ENCODE assay signal across 14 cellular contexts in the genomic region with DNA sequence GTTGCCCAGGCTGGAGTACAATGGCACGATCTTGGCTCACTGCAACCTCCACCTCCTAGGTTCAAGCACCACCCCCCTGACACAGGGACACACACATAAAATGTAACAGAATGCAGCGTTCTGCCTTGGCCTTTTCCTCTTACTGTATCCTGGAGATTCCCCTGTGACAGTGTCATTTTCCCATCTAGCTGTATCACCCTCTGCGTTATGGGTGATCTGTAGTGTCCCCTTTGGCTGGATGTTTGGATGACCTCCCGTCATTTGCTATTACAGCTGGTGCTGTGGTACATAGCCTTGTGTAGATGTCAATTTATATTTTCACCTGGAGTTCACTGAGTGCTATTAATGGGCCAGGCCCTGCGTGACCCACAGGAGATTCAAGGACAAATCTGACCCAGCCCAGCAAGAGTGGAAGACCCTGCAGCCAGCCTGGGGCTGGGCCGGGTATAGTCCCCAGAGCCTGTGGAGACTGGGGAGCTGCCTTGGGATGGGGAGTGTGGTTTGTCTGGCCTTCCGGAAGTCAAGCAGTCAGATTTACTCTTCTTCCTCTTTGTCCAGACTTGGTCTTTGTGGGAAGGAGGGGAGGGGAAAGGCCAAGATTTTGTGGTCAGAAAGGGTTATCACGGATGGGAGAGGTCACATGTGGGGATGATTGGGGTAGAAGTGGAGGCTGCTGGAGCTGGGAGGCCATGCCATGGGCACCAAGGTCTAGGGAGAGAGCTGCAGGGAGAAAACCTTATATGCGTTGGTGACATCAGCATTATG. TPM values are rescaled to one million over a fixed set of nuclear protein-coding genes. Genes with fewer than 3 reads are reported as not detected.
DNase-seq lines count a peak whose midpoint lies in the region; ATAC-seq and TF ChIP-seq lines count a peak whose summit lies in the region.
"Had no signal": no experiment of that assay in that cellular context is flagged by ENCODE, and none has a peak within 500 bp of the region (broad histone marks: within the 10 kb centered on the region; RNA-seq: fewer than 3 reads in every experiment).

No MANE protein-coding gene starts in this region.

- H3K4me3 ChIP-seq in liver (ENCODE audit: low read depth in 1 of 3, low read length in 3 of 3) (no peak overlapping the region), stomach (no peak overlapping the region)
- no peak overlapping the region for H3K4me3 ChIP-seq in CD8-positive, alpha-beta T cell (ENCODE audit: low read depth, low read length)
- H3K4me3 ChIP-seq: tibial nerve had no signal

- no peaks in the 10 kb centered on the region for H3K9me3 Mint-ChIP-seq in IgD-negative memory B cell
- no peaks in the 10 kb centered on the region for H3K9me3 Mint-ChIP-seq in CD8-positive, alpha-beta T cell
- H3K9me3 Mint-ChIP-seq: activated CD8-positive, alpha-beta T cell treated with anti-CD3 and anti-CD28 coated beads for 36 hours had no signal

- CTCF ChIA-PET in CD8-positive, alpha-beta T cell (lab: Charles Lee), result interaction anchor here (0.6 to 1.8 kb wide), 2 partner anchors 56 to 161 kb away, joined by 5 to 6 read pairs; no protein-coding TSS in a partner anchor

- DNase-seq in amniotic epithelial cell (ENCODE audit: low read depth) (peak; percentile 50), stomach (no peak), foreskin melanocyte (no peak)
- DNase-seq in CD8-positive, alpha-beta T cell, result no peak
- no peak for DNase-seq in stimulated activated CD4-positive, alpha-beta T cell treated with anti-CD3 and anti-CD28 coated beads, Interleukin-15, amount 100 ng/mL, for 24 hours
- DNase-seq: activated CD8-positive, alpha-beta T cell treated with anti-CD3 and anti-CD28 coated beads for 36 hours; Calu3; NCI-H524 treated with DMSO at 0.1 percent for 48 hours; occipital lobe had no signal

- peaks cover 4% of the 10 kb centered on the region for H3K36me3 Mint-ChIP-seq in IgD-negative memory B cell
- H3K36me3 Mint-ChIP-seq in CD8-positive, alpha-beta T cell, result peaks cover 28% of the 10 kb centered on the region

- TF ChIP-seq CTCF in liver (IDR thresholded peaks at IDR 0.05; ENCODE audit: low read depth, low read length, missing input control) (no peak), stomach (IDR thresholded peaks at IDR 0.05) (no peak)
- TF ChIP-seq CTCF in CD8-positive, alpha-beta T cell (IDR thresholded peaks at IDR 0.05), result no peak

- H3K27ac ChIP-seq in liver (ENCODE audit: low read depth in 1 of 2, low read length in 2 of 2) (peak overlapping the region; percentile 25 to 64), stomach (peak overlapping the region; percentile 46 to 98 (median 79))
- no peak overlapping the region for H3K27ac ChIP-seq in CD8-positive, alpha-beta T cell (ENCODE audit: low read depth, low read length)

- H3K4me3 Mint-ChIP-seq in IgD-negative memory B cell, result no peak overlapping the region
- no peak overlapping the region for H3K4me3 Mint-ChIP-seq in CD8-positive, alpha-beta T cell
- H3K4me3 Mint-ChIP-seq: activated CD8-positive, alpha-beta T cell treated with anti-CD3 and anti-CD28 coated beads for 36 hours; activated naive CD8-positive, alpha-beta T cell had no signal

- ATAC-seq in CD8-positive, alpha-beta T cell, result no peak
- no peak for ATAC-seq in GM21723 (IDR thresholded peaks at IDR 0.05; ENCODE audit: unreplicated experiment)
- ATAC-seq: activated CD8-positive, alpha-beta T cell treated with anti-CD3 and anti-CD28 coated beads for 36 hours had no signal

- no peaks in the 10 kb centered on the region for H3K27me3 ChIP-seq in liver (ENCODE audit: control insufficient read depth in 4 of 4, insufficient read depth in 4 of 4, low read length in 3 of 4)
- no peaks in the 10 kb centered on the region for H3K27me3 ChIP-seq in stomach
- no peaks in the 10 kb centered on the region for H3K27me3 ChIP-seq in CD8-positive, alpha-beta T cell (ENCODE audit: insufficient read depth, low read length)
- H3K27me3 ChIP-seq: tibial nerve had no signal

- H3K27ac Mint-ChIP-seq in IgD-negative memory B cell, result peak overlapping the region; percentile 16 to 94 (median 39)
- H3K27ac Mint-ChIP-seq in CD8-positive, alpha-beta T cell, result no peak overlapping the region
- H3K27ac Mint-ChIP-seq: activated CD8-positive, alpha-beta T cell treated with anti-CD3 and anti-CD28 coated beads for 36 hours; activated naive CD8-positive, alpha-beta T cell had no signal

- H3K4me1 ChIP-seq in liver (ENCODE audit: control insufficient read depth in 4 of 4, insufficient read depth in 4 of 4, low read length in 3 of 4) (peaks cover 0 to 6% (median under 1%) of the 10 kb centered on the region in 4 donors), stomach (peaks cover 33 to 82% (median 52%) of the 10 kb centered on the region in 4 donors)
- H3K4me1 ChIP-seq in CD8-positive, alpha-beta T cell (ENCODE audit: insufficient read depth, low read length), result no peaks in the 10 kb centered on the region

- TF ChIP-seq POLR2A in stomach (IDR thresholded peaks at IDR 0.05), result no peak

- intact Hi-C loops in stomach (cut with DNase I; ENCODE audit: low total_unique reads), result no loop called here
- intact Hi-C loops in CD8-positive, alpha-beta T cell (cut with DNase I, micrococcal nuclease), result no loop called here

- POLR2A ChIA-PET in CD8-positive, alpha-beta T cell (lab: Charles Lee), result no interaction called here

- H3K9me3 ChIP-seq in liver (ENCODE audit: control insufficient read depth in 4 of 4, low read length in 3 of 4), result no peaks in the 10 kb centered on the region
- no peaks in the 10 kb centered on the region for H3K9me3 ChIP-seq in stomach
- H3K9me3 ChIP-seq in CD8-positive, alpha-beta T cell (ENCODE audit: low read length), result no peaks in the 10 kb centered on the region
- H3K9me3 ChIP-seq: tibial nerve had no signal

- TF ChIP-seq EP300 in stomach (IDR thresholded peaks at IDR 0.05), result no peak

- H3K27me3 Mint-ChIP-seq in IgD-negative memory B cell, result no peaks in the 10 kb centered on the region
- no peaks in the 10 kb centered on the region for H3K27me3 Mint-ChIP-seq in CD8-positive, alpha-beta T cell (ENCODE audit: low read depth)
- H3K27me3 Mint-ChIP-seq: activated CD8-positive, alpha-beta T cell treated with anti-CD3 and anti-CD28 coated beads for 36 hours; activated naive CD8-positive, alpha-beta T cell had no signal

- H3K4me1 Mint-ChIP-seq in IgD-negative memory B cell, result peaks cover 16 to 31% (median 24%) of the 10 kb centered on the region in 3 donors
- peaks cover 27% of the 10 kb centered on the region for H3K4me1 Mint-ChIP-seq in CD8-positive, alpha-beta T cell (ENCODE audit: low read depth)

- no peak overlapping the region for H3K9ac ChIP-seq in liver (ENCODE audit: low read depth in 1 of 2, low read length in 2 of 2)

- H3K36me3 ChIP-seq in liver (ENCODE audit: control insufficient read depth in 4 of 4, insufficient read depth in 3 of 4, low read depth in 1 of 4, low read length in 3 of 4), result no peaks in the 10 kb centered on the region
- peaks cover 0 to 2% (median under 1%) of the 10 kb centered on the region in 4 donors for H3K36me3 ChIP-seq in stomach
- no peaks in the 10 kb centered on the region for H3K36me3 ChIP-seq in CD8-positive, alpha-beta T cell (ENCODE audit: insufficient read depth, low read length)
- H3K36me3 ChIP-seq: tibial nerve had no signal

- TF ChIP-seq RAD21 in liver (IDR thresholded peaks at IDR 0.05), result no peak

- 90% methylated on average over 9 of the region's 9 CpGs for WGBS in liver
- WGBS in stomach, 5 donors, result 74 to 87% (median 79%) methylated on average over 9 of the region's 9 CpGs

TF ChIP-seq in liver, 16 proteins besides CTCF, POLR2A, EP300 and RAD21 (continues in another document):
- TF ChIP-seq EGR1 (IDR thresholded peaks at IDR 0.05; ENCODE audit: low read depth in 2 of 2) (no peak), FOXA2 (IDR thresholded peaks at IDR 0.05) (no peak), YY1 (IDR thresholded peaks at IDR 0.05) (no peak), ATF3 (IDR thresholded peaks at IDR 0.05) (no peak), SP1 (IDR thresholded peaks at IDR 0.05) (no peak), GABPA (IDR thresholded peaks at IDR 0.05 in 1 of 2, conservative IDR thresholded peaks at IDR 0.05 in 1 of 2) (no peak), NR2F2 (IDR thresholded peaks at IDR 0.05) (no peak), HNF4A (conservative IDR thresholded peaks at IDR 0.05) (no peak)
- TF ChIP-seq, protein P1, sequence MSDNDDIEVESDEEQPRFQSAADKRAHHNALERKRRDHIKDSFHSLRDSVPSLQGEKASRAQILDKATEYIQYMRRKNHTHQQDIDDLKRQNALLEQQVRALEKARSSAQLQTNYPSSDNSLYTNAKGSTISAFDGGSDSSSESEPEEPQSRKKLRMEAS (IDR thresholded peaks at IDR 0.05), result no peak
- TF ChIP-seq, protein P2, sequence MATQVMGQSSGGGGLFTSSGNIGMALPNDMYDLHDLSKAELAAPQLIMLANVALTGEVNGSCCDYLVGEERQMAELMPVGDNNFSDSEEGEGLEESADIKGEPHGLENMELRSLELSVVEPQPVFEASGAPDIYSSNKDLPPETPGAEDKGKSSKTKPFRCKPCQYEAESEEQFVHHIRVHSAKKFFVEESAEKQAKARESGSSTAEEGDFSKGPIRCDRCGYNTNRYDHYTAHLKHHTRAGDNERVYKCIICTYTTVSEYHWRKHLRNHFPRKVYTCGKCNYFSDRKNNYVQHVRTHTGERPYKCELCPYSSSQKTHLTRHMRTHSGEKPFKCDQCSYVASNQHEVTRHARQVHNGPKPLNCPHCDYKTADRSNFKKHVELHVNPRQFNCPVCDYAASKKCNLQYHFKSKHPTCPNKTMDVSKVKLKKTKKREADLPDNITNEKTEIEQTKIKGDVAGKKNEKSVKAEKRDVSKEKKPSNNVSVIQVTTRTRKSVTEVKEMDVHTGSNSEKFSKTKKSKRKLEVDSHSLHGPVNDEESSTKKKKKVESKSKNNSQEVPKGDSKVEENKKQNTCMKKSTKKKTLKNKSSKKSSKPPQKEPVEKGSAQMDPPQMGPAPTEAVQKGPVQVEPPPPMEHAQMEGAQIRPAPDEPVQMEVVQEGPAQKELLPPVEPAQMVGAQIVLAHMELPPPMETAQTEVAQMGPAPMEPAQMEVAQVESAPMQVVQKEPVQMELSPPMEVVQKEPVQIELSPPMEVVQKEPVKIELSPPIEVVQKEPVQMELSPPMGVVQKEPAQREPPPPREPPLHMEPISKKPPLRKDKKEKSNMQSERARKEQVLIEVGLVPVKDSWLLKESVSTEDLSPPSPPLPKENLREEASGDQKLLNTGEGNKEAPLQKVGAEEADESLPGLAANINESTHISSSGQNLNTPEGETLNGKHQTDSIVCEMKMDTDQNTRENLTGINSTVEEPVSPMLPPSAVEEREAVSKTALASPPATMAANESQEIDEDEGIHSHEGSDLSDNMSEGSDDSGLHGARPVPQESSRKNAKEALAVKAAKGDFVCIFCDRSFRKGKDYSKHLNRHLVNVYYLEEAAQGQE (IDR thresholded peaks at IDR 0.05), result no peak

RNA-seq across cellular contexts. Expression of gene ERGIC1, which starts 43.6 kb away (rescaled TPM):
- 55.8 TPM for polyA plus RNA-seq in IgD-negative memory B cell
- 100 to 1,000 TPM in 1 of 2 donors, 10 to 100 TPM in 1; 45.4 to 149 TPM for total RNA-seq in liver
- 100 to 1,000 TPM in 1 of 2 donors, 10 to 100 TPM in 1; 53.1 to 155 TPM for polyA plus RNA-seq in liver
- 100 to 1,000 TPM in 4 of 5 donors, 10 to 100 TPM in 1; 98.8 to 293 (median 137) TPM for total RNA-seq in stomach
- 10 to 100 TPM; 54.5 to 95.3 (median 83.7) TPM for polyA plus RNA-seq in stomach
- 10 to 100 TPM; 61.0 to 61.2 TPM for total RNA-seq in CD8-positive, alpha-beta T cell
